In genomic region chr20:53337419-53338101, GRCh38 we compare ENCODE assay signal across 13 cellular contexts.
"Had no signal": no experiment of that assay in that cellular context is flagged by ENCODE, and none has a peak within 500 bp of the region (broad histone marks: within the 10 kb centered on the region; RNA-seq: fewer than 3 reads in every experiment).

No MANE protein-coding gene starts in this region.

- ATAC-seq: activated CD4-positive, alpha-beta T cell treated with anti-CD3 and anti-CD28 coated beads for 36 hours; activated CD8-positive, alpha-beta T cell treated with anti-CD3 and anti-CD28 coated beads for 36 hours; activated T-cell treated with anti-CD3 and anti-CD28 coated beads, Interleukin-2, amount 50 U/mL, for 4 hours; natural killer cell; right cardiac atrium had no signal

- H3K4me3 Mint-ChIP-seq: activated CD4-positive, alpha-beta T cell treated with anti-CD3 and anti-CD28 coated beads for 36 hours; activated CD8-positive, alpha-beta T cell treated with anti-CD3 and anti-CD28 coated beads for 36 hours; activated T-cell treated with anti-CD3 and anti-CD28 coated beads, Interleukin-2, amount 50 U/mL, for 4 hours; endodermal cell; immature natural killer cell; natural killer cell; T-helper 1 cell treated with Interleukin-12 subunit alpha and Interleukin-12 subunit beta and Interleukin-4 antibody, amounts not matched to agents 30 μg/mL and 1 μg/mL, for 36 hours had no signal

- H3K4me1 ChIP-seq: spleen, tibial artery had no signal

- H3K9me3 ChIP-seq: left ventricle myocardium inferior, spleen, tibial artery had no signal

- H3K27me3 Mint-ChIP-seq: activated CD4-positive, alpha-beta T cell treated with anti-CD3 and anti-CD28 coated beads for 36 hours; activated CD8-positive, alpha-beta T cell treated with anti-CD3 and anti-CD28 coated beads for 36 hours had no signal

- H3K27ac ChIP-seq: left ventricle myocardium inferior, spleen, tibial artery had no signal

- H3K27me3 ChIP-seq: spleen, tibial artery had no signal

- H3K36me3 Mint-ChIP-seq: immature natural killer cell, natural killer cell had no signal

- H3K4me3 ChIP-seq: left ventricle myocardium inferior, spleen, tibial artery had no signal

- H3K4me1 Mint-ChIP-seq: endodermal cell, immature natural killer cell, natural killer cell had no signal

- H3K27ac Mint-ChIP-seq: activated CD4-positive, alpha-beta T cell treated with anti-CD3 and anti-CD28 coated beads for 36 hours; activated CD8-positive, alpha-beta T cell treated with anti-CD3 and anti-CD28 coated beads for 36 hours; endodermal cell; immature natural killer cell; natural killer cell; T-helper 1 cell treated with Interleukin-12 subunit alpha and Interleukin-12 subunit beta and Interleukin-4 antibody, amounts not matched to agents 30 μg/mL and 1 μg/mL, for 36 hours had no signal

- H3K9me3 Mint-ChIP-seq: activated CD8-positive, alpha-beta T cell treated with anti-CD3 and anti-CD28 coated beads for 36 hours; activated T-cell treated with anti-CD3 and anti-CD28 coated beads, Interleukin-2, amount 50 U/mL, for 4 hours; endodermal cell; immature natural killer cell; natural killer cell; T-helper 1 cell treated with Interleukin-12 subunit alpha and Interleukin-12 subunit beta and Interleukin-4 antibody, amounts not matched to agents 30 μg/mL and 1 μg/mL, for 36 hours had no signal

- DNase-seq: activated CD4-positive, alpha-beta T cell treated with anti-CD3 and anti-CD28 coated beads for 36 hours; activated CD8-positive, alpha-beta T cell treated with anti-CD3 and anti-CD28 coated beads for 36 hours; activated effector memory CD4-positive, alpha-beta T cell treated with Interleukin-2 at 50 U/mL for 16 hours; activated naive CD4-positive, alpha-beta T cell treated with anti-CD3 and anti-CD28 coated beads, Interleukin-2, amount 50 U/mL, for 16 hours; activated T-cell treated with anti-CD3 and anti-CD28 coated beads, Interleukin-2, amount 50 U/mL, for 4 hours; endodermal cell; immature natural killer cell; left ventricle myocardium inferior; natural killer cell; right cardiac atrium; spleen; tibial artery had no signal

- H3K36me3 ChIP-seq: left ventricle myocardium inferior, spleen, tibial artery had no signal
